8 cellular contexts compared by ENCODE assay signal in genomic region chr3:125375950-125376679, GRCh38. TPM values are rescaled to one million over a fixed set of nuclear protein-coding genes. Genes with fewer than 3 reads are reported as not detected.
A peak's percentile ranks its signal among the peaks of the same experiment; 100 is the strongest.
DNase-seq lines count a peak whose midpoint lies in the region; ATAC-seq and TF ChIP-seq lines count a peak whose summit lies in the region.

No MANE protein-coding gene starts in this region.

- H3K27ac ChIP-seq in HCT116 (ENCODE audit: low read depth, low read length) (peak overlapping the region; percentile 65), fibroblast of lung (ENCODE audit: insufficient read depth, low read length) (peak overlapping the region; percentile 86), sigmoid colon (peak overlapping the region; percentile 90 to 94 (median 92))

- H3K4me2 ChIP-seq in HCT116 (ENCODE audit: low read length) = peak overlapping the region; percentile 91
- H3K4me2 ChIP-seq in fibroblast of lung (ENCODE audit: extremely low read depth, insufficient read depth, low read length) = peak overlapping the region; percentile 99

- H3K9me3 ChIP-seq in BE2C (no peaks in the 10 kb centered on the region), HCT116 (ENCODE audit: control insufficient read depth in 1 of 2, insufficient read depth in 1 of 2, low read depth in 1 of 2, low read length in 2 of 2) (no peaks in the 10 kb centered on the region), fibroblast of lung (ENCODE audit: control insufficient read depth, insufficient read depth, low read depth, low read length) (no peaks in the 10 kb centered on the region), sigmoid colon (no peaks in the 10 kb centered on the region)

- ATAC-seq in HCT116 (peak; percentile 7; the same call in 1 of the 2 replicates), HG03432 (IDR thresholded peaks at IDR 0.05; ENCODE audit: unreplicated experiment) (no peak), HG02571 (IDR thresholded peaks at IDR 0.05; ENCODE audit: unreplicated experiment) (no peak)

- no peak for TF ChIP-seq POLR2A in HCT116 (IDR thresholded peaks at IDR 0.05; ENCODE audit: borderline replicate concordance, extremely low read depth, insufficient read depth, insufficient read length)
- no peak for TF ChIP-seq POLR2A in sigmoid colon (IDR thresholded peaks at IDR 0.05)

- RAD21 ChIA-PET in HCT116 (lab: Charles Lee; ENCODE audit: low non-redundant PET in 1 of 2, low total read pairs in 2 of 2, uncharacterized antibody in 2 of 2, unreplicated experiment in 2 of 2) = no interaction called here

- peak overlapping the region; percentile 95 for H3K9ac ChIP-seq in HCT116 (ENCODE audit: low read length)
- H3K9ac ChIP-seq in fibroblast of lung (ENCODE audit: insufficient read depth, low read length) = no peak overlapping the region

- POLR2A ChIA-PET in HCT116 (lab: Charles Lee) = interaction anchor here (1.5 kb wide), 1 partner anchor 14 kb away, joined by 5 read pairs; no protein-coding TSS in a partner anchor

- no TSS peak for BruUV-seq in HCT116 (replicated peaks; lab: Mats Ljungman, UMichigan)

- no peaks in the 10 kb centered on the region for H3K9me2 ChIP-seq in HCT116 (ENCODE audit: insufficient read depth)

- H3K4me3 ChIP-seq in BE2C (ENCODE audit: low read depth, low read length) = peak overlapping the region; percentile 85
- peak overlapping the region; percentile 95 to 96 for H3K4me3 ChIP-seq in HCT116 (replicated peaks in 1 of 2; ENCODE audit: low read depth in 1 of 2, low read length in 2 of 2)
- peak overlapping the region; percentile 76 to 90 (median 88) for H3K4me3 ChIP-seq in fibroblast of lung (replicated peaks in 1 of 4; ENCODE audit: control extremely low read depth in 1 of 4, insufficient read depth in 1 of 4, low read depth in 3 of 4, low read length in 4 of 4)
- peak overlapping the region; percentile 81 to 98 (median 86) for H3K4me3 ChIP-seq in sigmoid colon

- H3K27me3 ChIP-seq in BE2C (no peaks in the 10 kb centered on the region), HCT116 (ENCODE audit: insufficient read depth, low read length) (no peaks in the 10 kb centered on the region), fibroblast of lung (ENCODE audit: control insufficient read depth, insufficient read depth, low read length) (no peaks in the 10 kb centered on the region), sigmoid colon (no peaks in the 10 kb centered on the region)

- DNase-seq in BE2C (peak; percentile 70), HCT116 (ENCODE audit: low read depth, low spot score) (no peak), SK-N-DZ (ENCODE audit: low spot score) (peak; percentile 73), fibroblast of lung (ENCODE audit: low read depth in 2 of 2) (peak in 1 of 2 donors; percentile 44), sigmoid colon (no peak), AML-193 (lab: John Stamatoyannopoulos, UW) (no peak)

- H3K36me3 ChIP-seq in BE2C = no peaks in the 10 kb centered on the region; the same call in 1 of the 2 replicates
- peaks cover 0 to 3% of the 10 kb centered on the region in 2 experiments; a peak in 1 of 4 replicates for H3K36me3 ChIP-seq in HCT116 (ENCODE audit: control insufficient read depth in 1 of 2, insufficient read depth in 2 of 2, low read length in 2 of 2)
- no peaks in the 10 kb centered on the region for H3K36me3 ChIP-seq in fibroblast of lung (ENCODE audit: control insufficient read depth, insufficient read depth, low read length)
- no peaks in the 10 kb centered on the region for H3K36me3 ChIP-seq in sigmoid colon

- no peak for TF ChIP-seq EP300 in sigmoid colon (IDR thresholded peaks at IDR 0.05)

- 31 to 53% methylated on average over 10 of the region's 10 CpGs for WGBS in sigmoid colon, 2 donors

- peaks cover 44% of the 10 kb centered on the region for H3K79me2 ChIP-seq in HCT116 (ENCODE audit: insufficient read depth, low read length)
- peaks cover 37% of the 10 kb centered on the region for H3K79me2 ChIP-seq in fibroblast of lung (ENCODE audit: control insufficient read depth, insufficient read depth, low read length)

- no peak for TF ChIP-seq CTCF in BE2C (IDR thresholded peaks at IDR 0.05; ENCODE audit: low read depth, low read length)
- TF ChIP-seq CTCF in HCT116 (IDR thresholded peaks at IDR 0.05 in 2 of 3, conservative IDR thresholded peaks at IDR 0.05 in 1 of 3; ENCODE audit: borderline replicate concordance in 1 of 3, insufficient read depth in 1 of 3, low read depth in 2 of 3, low read length in 2 of 3) = no peak
- TF ChIP-seq CTCF in fibroblast of lung (conservative IDR thresholded peaks at IDR 0.05 in 1 of 2, IDR thresholded peaks at IDR 0.05 in 1 of 2; ENCODE audit: low read depth in 1 of 2, low read length in 2 of 2) = no peak
- no peak for TF ChIP-seq CTCF in sigmoid colon (IDR thresholded peaks at IDR 0.05)

- CTCF ChIA-PET in HCT116 (lab: Charles Lee) = interaction anchor here (1.2 kb wide), 1 partner anchor 219 kb away, joined by 3 read pairs; the partner anchor contains the start of gene OSBPL11

- H2AFZ ChIP-seq in HCT116 (ENCODE audit: low read depth, low read length, poor library complexity, severe bottlenecking) (no peak overlapping the region), fibroblast of lung (ENCODE audit: low read length) (peak overlapping the region; percentile 81)

- intact Hi-C loops in HCT116 (cut with micrococcal nuclease) (no loop called here), sigmoid colon (cut with DNase I) (loop anchor here (2.0 kb wide), 1 partner anchor 379 kb away; no protein-coding TSS in a partner anchor)

- no peak for TF ChIP-seq RAD21 in HCT116 (IDR thresholded peaks at IDR 0.05; ENCODE audit: low read depth)

- peaks cover 9% of the 10 kb centered on the region for H3K4me1 ChIP-seq in BE2C
- H3K4me1 ChIP-seq in HCT116 (ENCODE audit: control insufficient read depth in 1 of 2, insufficient read depth in 2 of 2, low read length in 2 of 2) = peaks cover 9 to 18% of the 10 kb centered on the region in 2 experiments; a peak in 3 of 4 replicates
- no peaks in the 10 kb centered on the region for H3K4me1 ChIP-seq in fibroblast of lung (ENCODE audit: control insufficient read depth, extremely low read depth, insufficient read depth, low read length)
- peaks cover 0 to 30% (median 19%) of the 10 kb centered on the region in 4 donors for H3K4me1 ChIP-seq in sigmoid colon

- H4K20me1 ChIP-seq in HCT116 (ENCODE audit: insufficient read depth) = no peaks in the 10 kb centered on the region
- no peaks in the 10 kb centered on the region for H4K20me1 ChIP-seq in fibroblast of lung (ENCODE audit: control insufficient read depth, extremely low read depth, insufficient read depth, low read length)

TF ChIP-seq in HCT116, 20 proteins besides CTCF, POLR2A, EP300 and RAD21:
- TF ChIP-seq YY1 (IDR thresholded peaks at IDR 0.05; ENCODE audit: extremely low read depth, insufficient replicate concordance, low read depth, low read length) (no peak), POLR2AphosphoS5 (IDR thresholded peaks at IDR 0.05; ENCODE audit: low read depth, low read length) (no peak), JUND (IDR thresholded peaks at IDR 0.05) (no peak), ZBTB33 (IDR thresholded peaks at IDR 0.05; ENCODE audit: extremely low read depth, insufficient replicate concordance, low read length) (no peak), TCF7L2 (IDR thresholded peaks at IDR 0.05; ENCODE audit: borderline replicate concordance, extremely low read depth, insufficient read depth, insufficient read length) (no peak), SP1 (IDR thresholded peaks at IDR 0.05; ENCODE audit: low read depth) (no peak)
TF ChIP-seq in HCT116: peak in this region for 0.

RNA-seq across cellular contexts. Expression of gene ZNF148, which starts 1.0 kb away (rescaled TPM):
- polyA plus RNA-seq in BE2C (2012; ENCODE audit: insufficient read depth, insufficient read length, low read depth) = 12.6 TPM
- total RNA-seq in HCT116 (2021; ENCODE audit: unreplicated experiment) = 35.0 TPM
- polyA plus RNA-seq in HCT116 (2012) = 8.7 and 12.1 TPM in 2 replicates
- 6.4 and 7.6 TPM in 2 replicates for polyA plus RNA-seq in SK-N-DZ (2014; cell fraction: cytosol; rRNA removed)
- polyA plus RNA-seq in SK-N-DZ (2014; cell fraction: nucleus; rRNA removed) = 4.4 and 5.2 TPM in 2 replicates
- total RNA-seq in fibroblast of lung = 33.6 and 41.3 TPM in 2 replicates
- 27.7 and 37.7 TPM in 2 replicates for polyA plus RNA-seq in fibroblast of lung
- 17.4 and 22.4 TPM in 2 replicates for polyA plus RNA-seq in fibroblast of lung (2012)
- 17.3 and 23.4 TPM in 2 replicates for polyA minus RNA-seq in fibroblast of lung (ENCODE audit: low replicate concordance)
- total RNA-seq in sigmoid colon = 10 to 100 TPM; 28.2 to 42.5 (median 35.4) TPM
- polyA plus RNA-seq in sigmoid colon = 1 to 10 TPM; 4.8 to 7.9 (median 6.0) TPM

Comparison
In these comparisons a context has a peak if more than half of its experiments do, and no peak if none do; other contexts are left out.
1. DNase-seq: peak in BE2C (single experiment) and SK-N-DZ (single experiment); none in HCT116 (single experiment), sigmoid colon (single experiment) and AML-193 (0 of 2).
2. Peak in every context shown above with its lines, with median percentiles within 50 percentile points of each other: H3K4me3 ChIP-seq and H3K27ac ChIP-seq.